In genomic region chr6:73388433-73388799, GRCh38 we compare ENCODE assay signal across 8 cellular contexts. TPM values are rescaled to one million over a fixed set of nuclear protein-coding genes. Genes with fewer than 3 reads are reported as not detected.
A peak's percentile ranks its signal among the peaks of the same experiment; 100 is the strongest.
DNase-seq lines count a peak whose midpoint lies in the region; ATAC-seq and TF ChIP-seq lines count a peak whose summit lies in the region.

No MANE protein-coding gene starts in this region.

- DNase-seq in activated T-cell treated with anti-CD3 and anti-CD28 coated beads, Interleukin-2, amount 50 U/mL, for 72 hours = no peak
- DNase-seq in activated T-cell treated with anti-CD3 and anti-CD28 coated beads, Interleukin-2, amount 50 U/mL, for 48 hours = no peak
- DNase-seq in chondrocyte (ENCODE audit: low spot score) (no peak), NCI-H146 treated with DMSO at 0.1 percent for 48 hours (lab: John Stamatoyannopoulos, UW; ENCODE audit: unreplicated experiment) (no peak), HPDE6-E6E7 (ENCODE audit: extremely low spot score) (no peak)
- DNase-seq in natural killer cell treated with Interleukin-12 subunit alpha and Interleukin-12 subunit beta and Interleukin-15 and Interleukin-18, amount 100 ng/mL, for 72 hours (ENCODE audit: low spot score) = no peak

- no peaks in the 10 kb centered on the region for H3K36me3 Mint-ChIP-seq in activated T-cell treated with anti-CD3 and anti-CD28 coated beads, Interleukin-2, amount 50 U/mL, for 72 hours (ENCODE audit: insufficient read depth in 2 of 2)
- H3K36me3 Mint-ChIP-seq in chondrocyte (ENCODE audit: low read depth) = no peaks in the 10 kb centered on the region
- H3K36me3 Mint-ChIP-seq in natural killer cell treated with Interleukin-12 subunit alpha and Interleukin-12 subunit beta and Interleukin-15 and Interleukin-18, amount 100 ng/mL, for 72 hours = no peaks in the 10 kb centered on the region

- ATAC-seq in activated T-cell treated with anti-CD3 and anti-CD28 coated beads, Interleukin-2, amount 50 U/mL, for 72 hours (replicated peaks in 1 of 2) = peak; percentile 18
- ATAC-seq in HG03457 (IDR thresholded peaks at IDR 0.05; ENCODE audit: unreplicated experiment) (peak; percentile 11), GM18873 (IDR thresholded peaks at IDR 0.05; ENCODE audit: low FRiP score, unreplicated experiment) (no peak)
- no peak for ATAC-seq in natural killer cell treated with Interleukin-12 subunit alpha and Interleukin-12 subunit beta and Interleukin-15 and Interleukin-18, amount 100 ng/mL, for 72 hours

- H3K27ac Mint-ChIP-seq in activated T-cell treated with anti-CD3 and anti-CD28 coated beads, Interleukin-2, amount 50 U/mL, for 72 hours = peak overlapping the region; percentile 77
- peak overlapping the region; percentile 63 for H3K27ac Mint-ChIP-seq in chondrocyte (ENCODE audit: unreplicated experiment)
- peak overlapping the region; percentile 70 to 83 for H3K27ac Mint-ChIP-seq in natural killer cell treated with Interleukin-12 subunit alpha and Interleukin-12 subunit beta and Interleukin-15 and Interleukin-18, amount 100 ng/mL, for 72 hours

- H3K4me3 Mint-ChIP-seq in activated T-cell treated with anti-CD3 and anti-CD28 coated beads, Interleukin-2, amount 50 U/mL, for 72 hours = peak overlapping the region; percentile 85 to 91
- peak overlapping the region; percentile 84 for H3K4me3 Mint-ChIP-seq in chondrocyte (ENCODE audit: unreplicated experiment)
- H3K4me3 Mint-ChIP-seq in natural killer cell treated with Interleukin-12 subunit alpha and Interleukin-12 subunit beta and Interleukin-15 and Interleukin-18, amount 100 ng/mL, for 72 hours = peak overlapping the region; percentile 77

- H3K9me3 Mint-ChIP-seq in activated T-cell treated with anti-CD3 and anti-CD28 coated beads, Interleukin-2, amount 50 U/mL, for 72 hours = no peaks in the 10 kb centered on the region
- H3K9me3 Mint-ChIP-seq in chondrocyte (ENCODE audit: low read depth) = no peaks in the 10 kb centered on the region
- H3K9me3 Mint-ChIP-seq in natural killer cell treated with Interleukin-12 subunit alpha and Interleukin-12 subunit beta and Interleukin-15 and Interleukin-18, amount 100 ng/mL, for 72 hours = no peaks in the 10 kb centered on the region

- H3K27me3 Mint-ChIP-seq in activated T-cell treated with anti-CD3 and anti-CD28 coated beads, Interleukin-2, amount 50 U/mL, for 72 hours (ENCODE audit: low read depth) = peaks cover 4% of the 10 kb centered on the region
- no peaks in the 10 kb centered on the region for H3K27me3 Mint-ChIP-seq in chondrocyte (ENCODE audit: low read depth)
- no peaks in the 10 kb centered on the region for H3K27me3 Mint-ChIP-seq in natural killer cell treated with Interleukin-12 subunit alpha and Interleukin-12 subunit beta and Interleukin-15 and Interleukin-18, amount 100 ng/mL, for 72 hours

- TF ChIP-seq CTCF in chondrocyte (IDR thresholded peaks at IDR 0.05) = no peak

- peaks cover 4% of the 10 kb centered on the region for H3K4me1 Mint-ChIP-seq in activated T-cell treated with anti-CD3 and anti-CD28 coated beads, Interleukin-2, amount 50 U/mL, for 72 hours (ENCODE audit: low read depth)
- H3K4me1 Mint-ChIP-seq in chondrocyte (ENCODE audit: low read depth) = peaks cover 12% of the 10 kb centered on the region
- H3K4me1 Mint-ChIP-seq in natural killer cell treated with Interleukin-12 subunit alpha and Interleukin-12 subunit beta and Interleukin-15 and Interleukin-18, amount 100 ng/mL, for 72 hours (ENCODE audit: low read depth in 2 of 2) = peaks cover 2 to 5% of the 10 kb centered on the region in 2 donors

RNA-seq across cellular contexts. Expression of gene DDX43, which starts 6.2 kb away (rescaled TPM):
- total RNA-seq in activated T-cell treated with anti-CD3 and anti-CD28 coated beads, Interleukin-2, amount 50 U/mL, for 72 hours = under 1 TPM; 0.77 to 0.93 TPM
- not detected in 3 replicates for total RNA-seq in chondrocyte
- 1 to 10 TPM in 1 of 2 donors, not detected in 1; 1.0 TPM for total RNA-seq in natural killer cell treated with Interleukin-12 subunit alpha and Interleukin-12 subunit beta and Interleukin-15 and Interleukin-18, amount 100 ng/mL, for 72 hours

RNA-seq across cellular contexts. Expression of gene OOEP, which starts 18.7 kb away (rescaled TPM):
- under 1 TPM; 0.76 to 0.77 TPM for total RNA-seq in activated T-cell treated with anti-CD3 and anti-CD28 coated beads, Interleukin-2, amount 50 U/mL, for 72 hours
- total RNA-seq in chondrocyte = not detected in 3 replicates
- not detected for total RNA-seq in natural killer cell treated with Interleukin-12 subunit alpha and Interleukin-12 subunit beta and Interleukin-15 and Interleukin-18, amount 100 ng/mL, for 72 hours

RNA-seq across cellular contexts. Expression of gene KHDC3L, which starts 26.0 kb away (rescaled TPM):
- not detected for total RNA-seq in activated T-cell treated with anti-CD3 and anti-CD28 coated beads, Interleukin-2, amount 50 U/mL, for 72 hours
- 0.41 TPM in 1 of 3 replicates, not detected in the others for total RNA-seq in chondrocyte
- not detected for total RNA-seq in natural killer cell treated with Interleukin-12 subunit alpha and Interleukin-12 subunit beta and Interleukin-15 and Interleukin-18, amount 100 ng/mL, for 72 hours

RNA-seq across cellular contexts. Expression of gene DPPA5, which starts 34.3 kb away (rescaled TPM):
- total RNA-seq in activated T-cell treated with anti-CD3 and anti-CD28 coated beads, Interleukin-2, amount 50 U/mL, for 72 hours = not detected
- not detected in 3 replicates for total RNA-seq in chondrocyte
- total RNA-seq in natural killer cell treated with Interleukin-12 subunit alpha and Interleukin-12 subunit beta and Interleukin-15 and Interleukin-18, amount 100 ng/mL, for 72 hours = not detected

Comparison
In these comparisons a context has a peak if more than half of its experiments do, and no peak if none do; other contexts are left out.
1. ATAC-seq: peak in activated T-cell treated with anti-CD3 and anti-CD28 coated beads, Interleukin-2, amount 50 U/mL, for 72 hours (2 of 2) and HG03457 (single experiment); none in natural killer cell treated with Interleukin-12 subunit alpha and Interleukin-12 subunit beta and Interleukin-15 and Interleukin-18, amount 100 ng/mL, for 72 hours (0 of 2) and GM18873 (single experiment).
2. Peak in every context shown above with its lines, with median percentiles within 50 percentile points of each other: H3K27ac Mint-ChIP-seq and H3K4me3 Mint-ChIP-seq.